Comparison of ENCODE assay signal across 17 cellular contexts in the genomic region with DNA sequence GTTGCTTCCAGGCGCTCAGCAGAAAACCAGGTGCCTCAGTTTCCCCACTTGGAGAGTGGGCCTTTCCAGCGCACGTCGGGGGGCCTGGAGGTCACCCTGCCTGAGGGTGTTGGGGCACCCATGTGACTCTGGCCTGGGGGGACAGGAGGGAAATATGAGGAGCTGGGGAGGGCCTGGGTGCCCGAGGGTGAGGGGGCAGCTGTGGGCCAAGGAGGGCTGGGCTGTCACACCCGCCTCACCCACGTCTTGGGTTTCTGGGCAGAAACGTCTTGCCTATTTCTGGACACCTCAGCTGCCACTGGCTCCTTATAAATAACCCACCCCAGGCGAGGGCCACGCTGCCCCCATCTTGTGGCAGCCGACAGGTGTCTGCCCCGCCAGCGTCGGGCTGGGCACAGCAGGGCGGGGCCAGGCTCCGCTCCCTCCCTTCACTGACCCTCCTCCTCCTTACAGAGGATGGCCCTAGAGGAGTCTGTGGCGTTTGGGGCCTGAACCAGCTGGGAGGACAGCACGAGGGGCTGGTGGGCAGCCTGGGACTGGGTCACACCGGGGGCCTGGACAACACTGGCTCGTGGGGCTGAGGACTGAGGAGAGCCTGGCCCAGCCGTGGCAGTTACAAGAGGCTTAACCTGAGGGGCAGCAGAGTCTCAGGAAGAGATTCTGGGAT. TPM values are rescaled to one million over a fixed set of nuclear protein-coding genes. Genes with fewer than 3 reads are reported as not detected.
DNase-seq lines count a peak whose midpoint lies in the region; ATAC-seq and TF ChIP-seq lines count a peak whose summit lies in the region.
"Had no signal": no experiment of that assay in that cellular context is flagged by ENCODE, and none has a peak within 500 bp of the region (broad histone marks: within the 10 kb centered on the region; RNA-seq: fewer than 3 reads in every experiment).

No MANE protein-coding gene starts in this region.

- ATAC-seq in SK-N-SH treated with all-trans-retinoic acid at 6 μM for 48 hours (no peak), Panc1 (peak; percentile 24), right cardiac atrium (peak in 1 of 2 donors; percentile 8), GM19452 (IDR thresholded peaks at IDR 0.05; ENCODE audit: unreplicated experiment) (no peak), GM19023 (IDR thresholded peaks at IDR 0.05; ENCODE audit: unreplicated experiment) (no peak)

- peaks cover 0 to 21% of the 10 kb centered on the region in 2 experiments; a peak in 1 of 4 replicates for H3K4me1 ChIP-seq in SK-N-SH (ENCODE audit: control insufficient read depth in 1 of 2, insufficient read depth in 2 of 2, low read depth in 1 of 2, low read length in 1 of 2)
- H3K4me1 ChIP-seq in Panc1 (ENCODE audit: control insufficient read depth, insufficient read depth, low read length) = peaks cover 9% of the 10 kb centered on the region
- H3K4me1 ChIP-seq in right cardiac atrium (ENCODE audit: control insufficient read depth, insufficient read depth, low read length) = peaks cover 4% of the 10 kb centered on the region
- peaks cover 18% of the 10 kb centered on the region for H3K4me1 ChIP-seq in stomach smooth muscle (ENCODE audit: control insufficient read depth, insufficient read depth, low read length)

- no peak overlapping the region for H3K4me3 Mint-ChIP-seq in type B pancreatic cell
- H3K4me3 Mint-ChIP-seq: endodermal cell had no signal

- H3K36me3 Mint-ChIP-seq in type B pancreatic cell = no peaks in the 10 kb centered on the region

- no peak overlapping the region for H2AFZ ChIP-seq in SK-N-SH (ENCODE audit: low read depth)

- WGBS in SK-N-SH (ENCODE audit: low lambda C conversion rate) = 79% methylated on average over 13 of the region's 21 CpGs
- 63% methylated on average over 21 of the region's 21 CpGs for WGBS in right cardiac atrium

- no peaks in the 10 kb centered on the region for H3K9me2 ChIP-seq in SK-N-SH

- H3K27ac Mint-ChIP-seq in type B pancreatic cell = no peak overlapping the region

- H3K9me3 Mint-ChIP-seq in type B pancreatic cell = no peaks in the 10 kb centered on the region
- H3K9me3 Mint-ChIP-seq: endodermal cell had no signal

- TF ChIP-seq CTCF in SK-N-SH (IDR thresholded peaks at IDR 0.05) (no peak), Panc1 (IDR thresholded peaks at IDR 0.05) (no peak), type B pancreatic cell (conservative IDR thresholded peaks at IDR 0.05) (no peak)

- BruUV-seq in Panc1 (replicated peaks; lab: Mats Ljungman, UMichigan) = no TSS peak

- intact Hi-C loops in Panc1 (cut with micrococcal nuclease; ENCODE audit: unreplicated experiment) (no loop called here), right cardiac atrium (cut with DNase I) (loop anchor here in 2 of 4 donors (5.0 to 10.0 kb wide), 2 partner anchors 39 to 224 kb away; no protein-coding TSS in a partner anchor)

- CTCF ChIA-PET in SK-N-SH (lab: Yijun Ruan, JAX) = interaction anchor here (0.9 to 5.1 kb wide), 10 partner anchors 13 to 268 kb away, joined by 3 to 40 read pairs (median 7); partner anchors contain the start of genes PRR33 and TNNI2
- CTCF ChIA-PET in Panc1 (lab: Charles Lee) = interaction anchor here (0.6 to 2.4 kb wide), 9 partner anchors 39 to 358 kb away, joined by 3 to 13 read pairs (median 4); no protein-coding TSS in a partner anchor

- H3K27me3 ChIP-seq in SK-N-SH (ENCODE audit: insufficient read depth) = no peaks in the 10 kb centered on the region
- H3K27me3 ChIP-seq in Panc1 (ENCODE audit: control insufficient read depth, insufficient read depth, low read length) = no peaks in the 10 kb centered on the region
- H3K27me3 ChIP-seq in right cardiac atrium (ENCODE audit: control insufficient read depth, insufficient read depth) = no peaks in the 10 kb centered on the region
- H3K27me3 ChIP-seq in stomach smooth muscle (ENCODE audit: control insufficient read depth in 1 of 2, insufficient read depth in 2 of 2, low read length in 2 of 2) = no peaks in the 10 kb centered on the region
- H3K27me3 ChIP-seq: brain microvascular endothelial cell had no signal

- peaks cover 14% of the 10 kb centered on the region for H3K4me1 Mint-ChIP-seq in type B pancreatic cell (ENCODE audit: unreplicated experiment)
- H3K4me1 Mint-ChIP-seq: endodermal cell had no signal

- peak; percentile 46 for DNase-seq in SK-N-SH
- DNase-seq in Panc1 (ENCODE audit: low read depth, low spot score) = no peak
- peak in 2 of 3 donors; percentile 43 to 60 for DNase-seq in right cardiac atrium
- DNase-seq in type B pancreatic cell (ENCODE audit: extremely low spot score, unreplicated experiment) = no peak
- DNase-seq: activated CD4-positive, alpha-beta T cell treated with anti-CD3 and anti-CD28 coated beads for 4 hours; brain microvascular endothelial cell; endodermal cell had no signal

- no peaks in the 10 kb centered on the region for H3K36me3 ChIP-seq in SK-N-SH (replicated peaks in 1 of 2; ENCODE audit: control insufficient read depth in 1 of 2, insufficient read depth in 2 of 2, low read length in 1 of 2)
- no peaks in the 10 kb centered on the region for H3K36me3 ChIP-seq in Panc1 (ENCODE audit: control insufficient read depth, insufficient read depth, low read length)
- H3K36me3 ChIP-seq in stomach smooth muscle (ENCODE audit: control insufficient read depth in 2 of 2, insufficient read depth in 2 of 2, low read length in 2 of 2) = no peaks in the 10 kb centered on the region
- H3K36me3 ChIP-seq: brain microvascular endothelial cell, thoracic aorta had no signal

- H3K79me2 ChIP-seq in SK-N-SH (ENCODE audit: insufficient read depth) = no peaks in the 10 kb centered on the region

- no peaks in the 10 kb centered on the region for H4K20me1 ChIP-seq in SK-N-SH (ENCODE audit: insufficient read depth)

- H3K4me2 ChIP-seq in SK-N-SH = no peak overlapping the region

- H3K9me3 ChIP-seq in SK-N-SH (no peaks in the 10 kb centered on the region), Panc1 (ENCODE audit: control insufficient read depth, insufficient read depth, low read depth, low read length) (no peaks in the 10 kb centered on the region), right cardiac atrium (ENCODE audit: control insufficient read depth, low read length) (no peaks in the 10 kb centered on the region), stomach smooth muscle (ENCODE audit: control insufficient read depth in 2 of 2, low read length in 2 of 2) (no peaks in the 10 kb centered on the region)
- H3K9me3 ChIP-seq: thoracic aorta had no signal

- POLR2A ChIA-PET in SK-N-SH (lab: Yijun Ruan, JAX) (interaction anchor here (1.1 kb wide), 1 partner anchor 39 kb away, joined by 3 read pairs; no protein-coding TSS in a partner anchor), Panc1 (lab: Charles Lee) (no interaction called here)

- no peak overlapping the region for H3K9ac ChIP-seq in SK-N-SH
- no peak overlapping the region for H3K9ac ChIP-seq in stomach smooth muscle (ENCODE audit: low read length in 2 of 2)

- H3F3A ChIP-seq in SK-N-SH (replicated peaks; ENCODE audit: insufficient read depth) = no peaks in the 10 kb centered on the region

- H3K4me3 ChIP-seq in SK-N-SH (ENCODE audit: low read depth in 2 of 2, low read length in 1 of 2) (no peak overlapping the region), Panc1 (ENCODE audit: low read depth in 2 of 2, low read length in 2 of 2) (no peak overlapping the region), right cardiac atrium (ENCODE audit: low read length) (no peak overlapping the region), stomach smooth muscle (ENCODE audit: low read length in 2 of 2) (no peak overlapping the region)
- H3K4me3 ChIP-seq: skin epidermis, thoracic aorta had no signal

- H3K27me3 Mint-ChIP-seq in type B pancreatic cell = no peaks in the 10 kb centered on the region

- no peak for TF ChIP-seq EP300 in SK-N-SH (IDR thresholded peaks at IDR 0.05; ENCODE audit: borderline replicate concordance in 1 of 2, low read depth in 1 of 2, low read length in 1 of 2)

- TF ChIP-seq RAD21 in SK-N-SH (IDR thresholded peaks at IDR 0.05; ENCODE audit: low read length) = no peak

- no peak overlapping the region; a peak in 1 of 4 replicates for H3K27ac ChIP-seq in SK-N-SH (ENCODE audit: low read depth in 2 of 2, low read length in 1 of 2)
- H3K27ac ChIP-seq in Panc1 (ENCODE audit: low read length) = no peak overlapping the region
- peak overlapping the region; percentile 39 for H3K27ac ChIP-seq in right cardiac atrium (ENCODE audit: low read length)
- peak overlapping the region; percentile 31 for H3K27ac ChIP-seq in stomach smooth muscle (ENCODE audit: low read length)
- H3K27ac ChIP-seq: brain microvascular endothelial cell, thoracic aorta had no signal

- in situ Hi-C loops in Panc1 (cut with HindIII; ENCODE audit: low pct_unique_long_range_greater_than_20kb, low sequenced_read_pairs) = no loop called here

TF ChIP-seq in SK-N-SH, 30 proteins besides CTCF, POLR2A, EP300 and RAD21 (continues in another document):
- TF ChIP-seq TCF12 (IDR thresholded peaks at IDR 0.05) = no peak
- no peak for TF ChIP-seq FOSL2 (IDR thresholded peaks at IDR 0.05; ENCODE audit: borderline replicate concordance, low read depth)
- TF ChIP-seq NFIC (IDR thresholded peaks at IDR 0.05; ENCODE audit: borderline replicate concordance) = no peak

RNA-seq across cellular contexts. Expression of gene TNNT3, which starts 1.5 kb away (rescaled TPM):
- polyA plus RNA-seq in SK-N-SH (2012; rRNA removed) (not detected in 2 replicates), right cardiac atrium (63.1 TPM)
- polyA plus RNA-seq in SK-N-SH (2012; cell fraction: cytosol; rRNA removed) = not detected in 2 replicates
- polyA plus RNA-seq in SK-N-SH (2012; cell fraction: nucleus; rRNA removed) = 0.08 TPM in 1 of 2 replicates, not detected in the other
- total RNA-seq in Panc1 (2021; ENCODE audit: unreplicated experiment) (0.41 TPM), right cardiac atrium (10 to 100 TPM in 3 of 4 donors, 1 to 10 TPM in 1; 9.0 to 58.7 (median 34.1) TPM), type B pancreatic cell (ENCODE audit: low replicate concordance) (17.3 and 40.9 TPM in 2 replicates)
- polyA plus RNA-seq in Panc1 (2012; ENCODE audit: insufficient read length) = not detected
- total RNA-seq: endodermal cell, glomerular endothelial cell had no signal
- polyA plus RNA-seq: AG04450, neural cell had no signal

RNA-seq across cellular contexts. Expression of gene MRPL23, which starts 26.1 kb away (rescaled TPM):
- polyA plus RNA-seq in SK-N-SH (2012; rRNA removed) = 226 and 264 TPM in 2 replicates
- polyA plus RNA-seq in SK-N-SH (2012; cell fraction: cytosol; rRNA removed) = 143 and 217 TPM in 2 replicates
- polyA plus RNA-seq in SK-N-SH (2012; cell fraction: nucleus; rRNA removed) = 105 and 186 TPM in 2 replicates
- 123 TPM for total RNA-seq in Panc1 (2021; ENCODE audit: unreplicated experiment)
- polyA plus RNA-seq in Panc1 (2012; ENCODE audit: insufficient read length) = 200 TPM
- 100 to 1,000 TPM in 1 of 4 donors, 10 to 100 TPM in 3; 47.1 to 102 (median 74.8) TPM for total RNA-seq in right cardiac atrium
- 108 TPM for polyA plus RNA-seq in right cardiac atrium
- 40.0 and 46.1 TPM in 2 replicates for total RNA-seq in type B pancreatic cell (ENCODE audit: low replicate concordance)

RNA-seq across cellular contexts. Expression of gene PRR33, which starts 29.3 kb away (rescaled TPM):
- polyA plus RNA-seq in SK-N-SH (2012; rRNA removed) (not detected in 2 replicates), right cardiac atrium (0.81 TPM)
- polyA plus RNA-seq in SK-N-SH (2012; cell fraction: cytosol; rRNA removed) = not detected in 2 replicates
- polyA plus RNA-seq in SK-N-SH (2012; cell fraction: nucleus; rRNA removed) = not detected in 2 replicates
- total RNA-seq in Panc1 (2021; ENCODE audit: unreplicated experiment) (not detected), right cardiac atrium (under 1 TPM; 0.11 to 0.82 (median 0.24) TPM), type B pancreatic cell (ENCODE audit: low replicate concordance) (not detected in 2 replicates)
- not detected for polyA plus RNA-seq in Panc1 (2012; ENCODE audit: insufficient read length)
- total RNA-seq: endodermal cell; glomerular endothelial cell; T-helper 1 cell treated with Interleukin-12 subunit alpha and Interleukin-12 subunit beta and Interleukin-4 antibody, amounts not matched to agents 30 ng/mL and 1 ng/mL, for 36 hours had no signal
- polyA plus RNA-seq: AG04450, neural cell had no signal

Comparison
In these comparisons a context has a peak if more than half of its experiments do, and no peak if none do; other contexts are left out.
1. DNase-seq: peak in SK-N-SH (single experiment) and right cardiac atrium (2 of 3); none in Panc1 (single experiment) and type B pancreatic cell (single experiment).
2. H3K27ac ChIP-seq: peak in right cardiac atrium (single experiment) and stomach smooth muscle (single experiment); none in SK-N-SH (0 of 2) and Panc1 (single experiment).